ENCODE assay signal across 28 cellular contexts in the genomic region with DNA sequence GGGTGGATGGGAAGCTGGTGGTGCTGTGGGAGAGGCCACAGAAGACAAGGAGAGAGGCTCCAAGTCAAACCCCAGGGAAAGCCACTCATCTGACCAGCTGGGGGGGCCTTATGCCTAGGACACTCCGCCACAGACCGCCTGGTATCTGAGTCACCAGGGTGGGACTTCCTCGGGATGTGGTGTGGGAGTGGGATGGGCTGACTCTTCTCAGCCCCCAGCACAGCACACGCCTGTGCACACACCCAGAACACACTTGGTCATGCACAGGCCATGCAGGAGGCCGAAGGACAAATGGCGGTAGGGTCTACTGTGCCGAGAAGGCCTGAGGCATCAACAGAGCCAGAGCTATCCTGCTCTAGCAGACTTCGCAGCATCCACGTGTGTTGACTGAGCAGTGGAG.
DNase-seq lines count a peak whose midpoint lies in the region; ATAC-seq, FAIRE-seq and TF ChIP-seq lines count a peak whose summit lies in the region.
"Had no signal": no experiment of that assay in that cellular context is flagged by ENCODE, and none has a peak within 500 bp of the region (broad histone marks: within the 10 kb centered on the region; RNA-seq: fewer than 3 reads in every experiment).

No MANE protein-coding gene starts in this region.

- TF ChIP-seq POLR2A in right lobe of liver (IDR thresholded peaks at IDR 0.05), result no peak

- no peak overlapping the region for H3K4me2 ChIP-seq in astrocyte (ENCODE audit: low read length)

- peak; percentile 21 for DNase-seq in Right ventricle myocardium inferior (ENCODE audit: missing footprints)
- no peak for DNase-seq in heart right ventricle
- no peak for DNase-seq in astrocyte (ENCODE audit: low read depth)
- DNase-seq in right lobe of liver, result no peak
- no peak for DNase-seq in urothelium cell line (ENCODE audit: low spot score)
- DNase-seq in NCI-H446 treated with DMSO at 0.1 percent for 48 hours (lab: John Stamatoyannopoulos, UW), result no peak
- DNase-seq in caudate nucleus (lab: John Stamatoyannopoulos, UW), result no peak
- DNase-seq in ureter (ENCODE audit: low spot score), result no peak
- DNase-seq: CD8-positive, alpha-beta memory T cell; DMS 273 treated with DMSO at 0.1 percent for 48 hours; DMS79; EL; GDM1; Kasumi-1; NCI-H1105; NCI-H1436 treated with DMSO at 0.1 percent for 48 hours; NCI-H187 treated with DMSO at 0.1 percent for 48 hours; NCI-H2171 treated with DMSO at 0.1 percent for 48 hours; NCI-H524 treated with DMSO at 0.1 percent for 48 hours; NCI-H774; SJCRH30 had no signal

- H3K27me3 ChIP-seq in heart right ventricle (peaks cover 0 to 18% (median 0%) of the 10 kb centered on the region in 7 donors), astrocyte (ENCODE audit: insufficient read depth, low read length) (no peaks in the 10 kb centered on the region), right lobe of liver (no peaks in the 10 kb centered on the region)
- H3K27me3 ChIP-seq: SJCRH30 had no signal

- no peak overlapping the region for H3K4me3 Mint-ChIP-seq in astrocyte (ENCODE audit: unreplicated experiment)
- H3K4me3 Mint-ChIP-seq: B cell; CD8-positive, alpha-beta memory T cell had no signal

- H2AFZ ChIP-seq in astrocyte (ENCODE audit: low read depth, low read length), result no peak overlapping the region

- H3K27ac Mint-ChIP-seq in astrocyte (ENCODE audit: unreplicated experiment), result peak overlapping the region; percentile 26
- H3K27ac Mint-ChIP-seq: B cell had no signal

- no peaks in the 10 kb centered on the region for H3K79me2 ChIP-seq in astrocyte (ENCODE audit: insufficient read depth, low read length)

- H3K9me3 ChIP-seq in heart right ventricle (no peaks in the 10 kb centered on the region), astrocyte (ENCODE audit: insufficient read depth, low read depth, low read length) (no peaks in the 10 kb centered on the region), right lobe of liver (no peaks in the 10 kb centered on the region)
- H3K9me3 ChIP-seq: SJCRH30 had no signal

- no peaks in the 10 kb centered on the region for H3K4me1 Mint-ChIP-seq in astrocyte (ENCODE audit: low read depth, unreplicated experiment)
- H3K4me1 Mint-ChIP-seq: B cell; CD8-positive, alpha-beta memory T cell had no signal

- 97 to 98% methylated on average over 9 of the region's 9 CpGs for WGBS in heart right ventricle, 2 donors
- WGBS in right lobe of liver (ENCODE audit: insufficient coverage, low coverage, low lambda C conversion rate, missing lambda C conversion rate), result 94% methylated on average over 3 of the region's 9 CpGs

- no peaks in the 10 kb centered on the region for H4K20me1 ChIP-seq in astrocyte (ENCODE audit: insufficient read depth, low read length)

- peaks cover 7% of the 10 kb centered on the region for H3K36me3 Mint-ChIP-seq in astrocyte (ENCODE audit: low read depth, unreplicated experiment)
- H3K36me3 Mint-ChIP-seq: CD8-positive, alpha-beta memory T cell had no signal

- H3K36me3 ChIP-seq in heart right ventricle (no peaks in the 10 kb centered on the region), astrocyte (ENCODE audit: insufficient read depth, low read length) (no peaks in the 10 kb centered on the region), right lobe of liver (no peaks in the 10 kb centered on the region)
- H3K36me3 ChIP-seq: SJCRH30 had no signal

- H3K27ac ChIP-seq in heart right ventricle (no peak overlapping the region), astrocyte (ENCODE audit: low read depth, low read length) (no peak overlapping the region), right lobe of liver (peak overlapping the region; percentile 77 to 97 (median 95)), caudate nucleus (ENCODE audit: low read depth, low read length) (no peak overlapping the region)
- H3K27ac ChIP-seq: 22Rv1, SJCRH30 had no signal

- no peaks in the 10 kb centered on the region for H3K4me1 ChIP-seq in heart right ventricle
- H3K4me1 ChIP-seq in astrocyte (ENCODE audit: insufficient read depth, low read length), result no peaks in the 10 kb centered on the region
- H3K4me1 ChIP-seq in right lobe of liver, result peaks cover 0 to 47% (median 23%) of the 10 kb centered on the region in 4 donors
- H3K4me1 ChIP-seq: SJCRH30 had no signal

- no peak for ATAC-seq in Right ventricle myocardium inferior
- no peak for ATAC-seq in heart right ventricle
- ATAC-seq in right lobe of liver, result no peak
- ATAC-seq: GM12878, K562 had no signal

- TF ChIP-seq CTCF in heart right ventricle (IDR thresholded peaks at IDR 0.05), result no peak
- no peak for TF ChIP-seq CTCF in astrocyte (IDR thresholded peaks at IDR 0.05; ENCODE audit: insufficient read depth, low read depth, low read length)
- no peak for TF ChIP-seq CTCF in right lobe of liver (IDR thresholded peaks at IDR 0.05)

- FAIRE-seq in astrocyte (lab: Jason Lieb, UNC) (no peak), urothelium cell line (lab: Jason Lieb, UNC) (peak; percentile 69)
- FAIRE-seq: GM12878, GM19239, H54, K562, RCC 7860 had no signal

- no peak overlapping the region for H3K9ac ChIP-seq in astrocyte (ENCODE audit: low read length)

- peaks cover 2% of the 10 kb centered on the region for H3K9me3 Mint-ChIP-seq in astrocyte (ENCODE audit: unreplicated experiment)
- H3K9me3 Mint-ChIP-seq: CD8-positive, alpha-beta memory T cell had no signal

- peaks cover 76% of the 10 kb centered on the region for H3K27me3 Mint-ChIP-seq in astrocyte (ENCODE audit: low read depth, unreplicated experiment)

- intact Hi-C loops in Right ventricle myocardium inferior (cut with DNase I) (no loop called here), heart right ventricle (cut with DNase I) (no loop called here), right lobe of liver (cut with DNase I) (no loop called here)

- H3K4me3 ChIP-seq in heart right ventricle, result no peak overlapping the region
- H3K4me3 ChIP-seq in astrocyte (ENCODE audit: insufficient read depth, low read depth, low read length), result no peak overlapping the region
- H3K4me3 ChIP-seq in right lobe of liver, result no peak overlapping the region
- H3K4me3 ChIP-seq: GM12878, K562, SJCRH30 had no signal

Comparison
In these comparisons a context has a peak if more than half of its experiments do, and no peak if none do; other contexts are left out.
1. H3K27ac ChIP-seq: peak in right lobe of liver (3 of 3); none in heart right ventricle (0 of 10), astrocyte (single experiment) and caudate nucleus (single experiment).